Comparison of ENCODE assay signal across 8 cellular contexts in genomic region chr16:47493358-47494337, GRCh38. TPM values are rescaled to one million over a fixed set of nuclear protein-coding genes. Genes with fewer than 3 reads are reported as not detected.
A peak's percentile ranks its signal among the peaks of the same experiment; 100 is the strongest.
DNase-seq lines count a peak whose midpoint lies in the region; ATAC-seq, FAIRE-seq and TF ChIP-seq lines count a peak whose summit lies in the region.

No MANE protein-coding gene starts in this region.

- ATAC-seq in GM21423 (IDR thresholded peaks at IDR 0.05; ENCODE audit: unreplicated experiment) = peak; percentile 59

- H3K4me3 ChIP-seq in DOHH2 (ENCODE audit: low read length) (peak overlapping the region; percentile 74), kidney (ENCODE audit: low read length in 2 of 2) (peak overlapping the region in 1 of 2 donors; percentile 13)

- no peaks in the 10 kb centered on the region for H4K20me1 ChIP-seq in DOHH2 (ENCODE audit: control insufficient read depth, insufficient read depth, low read depth, low read length)

- H3K9ac ChIP-seq in kidney (ENCODE audit: low read length in 2 of 2) = no peak overlapping the region

- no peaks in the 10 kb centered on the region for H3K27me3 ChIP-seq in DOHH2 (ENCODE audit: control insufficient read depth, low read length)

- peak; percentile 50 for DNase-seq in KBM-7
- no peak for DNase-seq in kidney
- no peak for DNase-seq in mucosa of gallbladder (ENCODE audit: low spot score)
- DNase-seq in GDM1 (lab: John Stamatoyannopoulos, UW) = no peak
- DNase-seq in glomerular visceral epithelial cell (ENCODE audit: extremely low spot score) = no peak
- DNase-seq in NCI-H1436 (lab: John Stamatoyannopoulos, UW) = no peak

- H3K4me1 ChIP-seq in DOHH2 (ENCODE audit: control insufficient read depth, low read length) = peaks cover 57% of the 10 kb centered on the region
- H3K4me1 ChIP-seq in kidney (ENCODE audit: control insufficient read depth in 1 of 2, insufficient read depth in 1 of 2, low read depth in 1 of 2, low read length in 2 of 2) = peaks cover 4% of the 10 kb centered on the region in 2 donors

- H3K4me2 ChIP-seq in DOHH2 (ENCODE audit: low read length) = peak overlapping the region; percentile 93

- peaks cover 27% of the 10 kb centered on the region; the same call in 1 of the 2 replicates for H3K9me3 ChIP-seq in DOHH2 (ENCODE audit: control insufficient read depth, insufficient read depth, low read length)
- peaks cover 3 to 22% of the 10 kb centered on the region in 2 donors for H3K9me3 ChIP-seq in kidney (ENCODE audit: control insufficient read depth in 1 of 2, low read length in 2 of 2)

- FAIRE-seq in kidney (lab: Jason Lieb, UNC) = peak; percentile 25

- H3K27ac ChIP-seq in DOHH2 (ENCODE audit: low read depth, low read length) = peak overlapping the region; percentile 97
- peak overlapping the region in 1 of 2 donors; percentile 62 for H3K27ac ChIP-seq in kidney (ENCODE audit: low read depth in 2 of 2, low read length in 2 of 2)

- H3K9me2 ChIP-seq in DOHH2 (replicated peaks; ENCODE audit: control insufficient read depth, low read length) = no peaks in the 10 kb centered on the region

- peaks cover 52% of the 10 kb centered on the region for H3K36me3 ChIP-seq in DOHH2 (ENCODE audit: control insufficient read depth, low read length)
- H3K36me3 ChIP-seq in kidney (ENCODE audit: control insufficient read depth in 1 of 2, insufficient read depth in 2 of 2, low read length in 2 of 2) = peaks cover 0 to 2% of the 10 kb centered on the region in 2 donors

- peaks cover 32% of the 10 kb centered on the region for H3F3A ChIP-seq in DOHH2 (ENCODE audit: control insufficient read depth, insufficient read depth)

- intact Hi-C loops in kidney (cut with DNase I) = no loop called here

- TF ChIP-seq CTCF in DOHH2 (IDR thresholded peaks at IDR 0.05; ENCODE audit: low read depth, low read length, poor library complexity, severe bottlenecking) (no peak), kidney (IDR thresholded peaks at IDR 0.05; ENCODE audit: borderline replicate concordance, extremely low read depth, insufficient read depth) (no peak)

- in situ Hi-C loops in KBM-7 (cut with MboI; ENCODE audit: low pct_unique_long_range_greater_than_20kb, low sequenced_read_pairs) = no loop called here

- H3K79me2 ChIP-seq in DOHH2 (ENCODE audit: control insufficient read depth, low read length) = peaks cover 54% of the 10 kb centered on the region

RNA-seq across cellular contexts. Expression of gene PHKB, which starts 32.5 kb away (rescaled TPM):
- total RNA-seq in kidney (80.5 TPM), mucosa of gallbladder (82.6 TPM)
- polyA plus RNA-seq in kidney (ENCODE audit: insufficient read depth, low read depth, low replicate concordance) = 48.3 TPM

RNA-seq across cellular contexts. Expression of gene ITFG1, which starts 32.8 kb away (rescaled TPM):
- total RNA-seq in kidney (63.7 TPM), mucosa of gallbladder (68.7 TPM)
- polyA plus RNA-seq in kidney (ENCODE audit: insufficient read depth, low read depth, low replicate concordance) = 69.7 TPM
